ENCODE assay signal across 1 cellular context in the genomic region with DNA sequence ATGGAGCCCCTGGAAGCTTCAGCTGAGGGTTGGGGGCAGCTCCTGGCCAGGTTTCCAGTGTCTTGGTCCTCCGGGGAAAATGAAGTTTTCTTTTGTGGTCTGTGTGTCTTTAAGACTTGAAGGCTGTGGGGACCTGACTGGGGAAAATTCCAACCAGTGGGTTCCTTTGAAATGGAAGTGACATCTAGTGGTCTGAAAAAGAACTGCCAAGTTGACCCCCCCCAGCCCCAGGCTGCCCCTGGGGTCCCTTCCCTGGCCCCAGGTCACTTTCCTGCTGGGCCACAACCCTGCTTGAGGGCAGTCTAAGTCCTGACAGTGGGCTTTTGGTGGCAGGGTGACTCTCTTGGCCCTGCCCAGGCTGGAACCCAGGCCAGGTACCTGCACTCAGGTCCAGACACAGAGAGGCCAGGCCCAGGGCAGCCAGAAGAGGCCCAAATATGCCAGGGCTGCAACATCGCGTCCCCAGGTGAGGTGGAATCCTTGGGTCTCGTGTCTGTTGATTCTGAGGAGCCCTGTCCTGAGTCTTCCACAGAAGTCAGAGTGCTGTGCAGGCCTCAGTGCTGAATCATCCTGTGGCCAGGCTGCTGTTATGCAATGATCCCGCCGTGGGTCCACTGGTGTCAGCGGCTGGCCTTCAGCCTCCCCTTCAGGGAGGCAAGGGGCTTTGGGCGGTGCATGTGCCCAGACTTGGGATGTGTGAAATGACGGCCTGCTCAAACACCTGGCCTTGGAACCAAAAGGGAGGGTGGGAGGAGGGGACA.
TF ChIP-seq lines count a peak whose summit lies in the region.

No MANE protein-coding gene starts in this region.

TF ChIP-seq in K562, 482 proteins besides CTCF, POLR2A, EP300 and RAD21 (continued from another document and continues in another):
- TF ChIP-seq, protein P1, sequence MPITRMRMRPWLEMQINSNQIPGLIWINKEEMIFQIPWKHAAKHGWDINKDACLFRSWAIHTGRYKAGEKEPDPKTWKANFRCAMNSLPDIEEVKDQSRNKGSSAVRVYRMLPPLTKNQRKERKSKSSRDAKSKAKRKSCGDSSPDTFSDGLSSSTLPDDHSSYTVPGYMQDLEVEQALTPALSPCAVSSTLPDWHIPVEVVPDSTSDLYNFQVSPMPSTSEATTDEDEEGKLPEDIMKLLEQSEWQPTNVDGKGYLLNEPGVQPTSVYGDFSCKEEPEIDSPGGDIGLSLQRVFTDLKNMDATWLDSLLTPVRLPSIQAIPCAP (CRISPR knock-in tag; IDR thresholded peaks at IDR 0.05; ENCODE audit: borderline replicate concordance) = no peak
- TF ChIP-seq SMARCA5 (IDR thresholded peaks at IDR 0.05) = peak; percentile 86
- TF ChIP-seq NCOA6 (IDR thresholded peaks at IDR 0.05) = no peak
- no peak for TF ChIP-seq ZNF232 (CRISPR knock-in tag; IDR thresholded peaks at IDR 0.05)
- no peak for TF ChIP-seq TEAD1 (CRISPR knock-in tag; IDR thresholded peaks at IDR 0.05)
- no peak for TF ChIP-seq GATA2 (CRISPR knock-in tag; IDR thresholded peaks at IDR 0.05)
- no peak for TF ChIP-seq TAL1 (IDR thresholded peaks at IDR 0.05)
- TF ChIP-seq MEF2D (tag; conservative IDR thresholded peaks at IDR 0.05; ENCODE audit: low read depth) = no peak
- no peak for TF ChIP-seq SIX5 (IDR thresholded peaks at IDR 0.05; ENCODE audit: borderline replicate concordance in 1 of 2, insufficient read depth in 1 of 2, low read depth in 1 of 2, low read length in 2 of 2)
- no peak for TF ChIP-seq ARHGAP35 (IDR thresholded peaks at IDR 0.05; ENCODE audit: partially characterized antibody)
- no peak for TF ChIP-seq FOXM1 (IDR thresholded peaks at IDR 0.05; ENCODE audit: low read depth)
- no peak for TF ChIP-seq FOXM1 (CRISPR knock-in tag; IDR thresholded peaks at IDR 0.05; ENCODE audit: low read depth)
- TF ChIP-seq ZNF165 (CRISPR knock-in tag; IDR thresholded peaks at IDR 0.05; ENCODE audit: borderline replicate concordance) = no peak
- TF ChIP-seq, protein P2, sequence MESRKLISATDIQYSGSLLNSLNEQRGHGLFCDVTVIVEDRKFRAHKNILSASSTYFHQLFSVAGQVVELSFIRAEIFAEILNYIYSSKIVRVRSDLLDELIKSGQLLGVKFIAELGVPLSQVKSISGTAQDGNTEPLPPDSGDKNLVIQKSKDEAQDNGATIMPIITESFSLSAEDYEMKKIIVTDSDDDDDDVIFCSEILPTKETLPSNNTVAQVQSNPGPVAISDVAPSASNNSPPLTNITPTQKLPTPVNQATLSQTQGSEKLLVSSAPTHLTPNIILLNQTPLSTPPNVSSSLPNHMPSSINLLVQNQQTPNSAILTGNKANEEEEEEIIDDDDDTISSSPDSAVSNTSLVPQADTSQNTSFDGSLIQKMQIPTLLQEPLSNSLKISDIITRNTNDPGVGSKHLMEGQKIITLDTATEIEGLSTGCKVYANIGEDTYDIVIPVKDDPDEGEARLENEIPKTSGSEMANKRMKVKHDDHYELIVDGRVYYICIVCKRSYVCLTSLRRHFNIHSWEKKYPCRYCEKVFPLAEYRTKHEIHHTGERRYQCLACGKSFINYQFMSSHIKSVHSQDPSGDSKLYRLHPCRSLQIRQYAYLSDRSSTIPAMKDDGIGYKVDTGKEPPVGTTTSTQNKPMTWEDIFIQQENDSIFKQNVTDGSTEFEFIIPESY (CRISPR knock-in tag; IDR thresholded peaks at IDR 0.05) = peak; percentile 40; the same call in 1 of the 2 replicates
- TF ChIP-seq MITF (IDR thresholded peaks at IDR 0.05) = no peak
- no peak for TF ChIP-seq RBM14 (IDR thresholded peaks at IDR 0.05; ENCODE audit: borderline replicate concordance, insufficient read depth, low read depth, low read length)
- no peak for TF ChIP-seq ZNF146 (CRISPR knock-in tag; IDR thresholded peaks at IDR 0.05; ENCODE audit: unreplicated experiment)
- no peak for TF ChIP-seq ZNF354B (CRISPR knock-in tag; IDR thresholded peaks at IDR 0.05)
- no peak for TF ChIP-seq PTRF (tag; IDR thresholded peaks at IDR 0.05)
- TF ChIP-seq CEBPB (tag; IDR thresholded peaks at IDR 0.05) = peak; percentile 99
- TF ChIP-seq ZNF239 (CRISPR knock-in tag; IDR thresholded peaks at IDR 0.05) = no peak
- TF ChIP-seq PURB (CRISPR knock-in tag; IDR thresholded peaks at IDR 0.05; ENCODE audit: low read depth) = no peak
- TF ChIP-seq, protein P3, sequence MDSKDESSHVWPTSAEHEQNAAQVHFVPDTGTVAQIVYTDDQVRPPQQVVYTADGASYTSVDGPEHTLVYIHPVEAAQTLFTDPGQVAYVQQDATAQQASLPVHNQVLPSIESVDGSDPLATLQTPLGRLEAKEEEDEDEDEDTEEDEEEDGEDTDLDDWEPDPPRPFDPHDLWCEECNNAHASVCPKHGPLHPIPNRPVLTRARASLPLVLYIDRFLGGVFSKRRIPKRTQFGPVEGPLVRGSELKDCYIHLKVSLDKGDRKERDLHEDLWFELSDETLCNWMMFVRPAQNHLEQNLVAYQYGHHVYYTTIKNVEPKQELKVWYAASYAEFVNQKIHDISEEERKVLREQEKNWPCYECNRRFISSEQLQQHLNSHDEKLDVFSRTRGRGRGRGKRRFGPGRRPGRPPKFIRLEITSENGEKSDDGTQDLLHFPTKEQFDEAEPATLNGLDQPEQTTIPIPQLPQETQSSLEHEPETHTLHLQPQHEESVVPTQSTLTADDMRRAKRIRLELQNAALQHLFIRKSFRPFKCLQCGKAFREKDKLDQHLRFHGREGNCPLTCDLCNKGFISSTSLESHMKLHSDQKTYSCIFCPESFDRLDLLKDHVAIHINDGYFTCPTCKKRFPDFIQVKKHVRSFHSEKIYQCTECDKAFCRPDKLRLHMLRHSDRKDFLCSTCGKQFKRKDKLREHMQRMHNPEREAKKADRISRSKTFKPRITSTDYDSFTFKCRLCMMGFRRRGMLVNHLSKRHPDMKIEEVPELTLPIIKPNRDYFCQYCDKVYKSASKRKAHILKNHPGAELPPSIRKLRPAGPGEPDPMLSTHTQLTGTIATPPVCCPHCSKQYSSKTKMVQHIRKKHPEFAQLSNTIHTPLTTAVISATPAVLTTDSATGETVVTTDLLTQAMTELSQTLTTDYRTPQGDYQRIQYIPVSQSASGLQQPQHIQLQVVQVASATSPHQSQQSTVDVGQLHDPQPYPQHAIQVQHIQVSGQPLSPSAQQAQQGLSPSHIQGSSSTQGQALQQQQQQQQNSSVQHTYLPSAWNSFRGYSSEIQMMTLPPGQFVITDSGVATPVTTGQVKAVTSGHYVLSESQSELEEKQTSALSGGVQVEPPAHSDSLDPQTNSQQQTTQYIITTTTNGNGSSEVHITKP (IDR thresholded peaks at IDR 0.05; ENCODE audit: partially characterized antibody) = no peak
- TF ChIP-seq CBFA2T2 (conservative IDR thresholded peaks at IDR 0.05) = no peak
- TF ChIP-seq NEUROD1 (IDR thresholded peaks at IDR 0.05; ENCODE audit: borderline replicate concordance, low read depth, low read length, partially characterized antibody) = no peak
- TF ChIP-seq ZNF408 (CRISPR knock-in tag; IDR thresholded peaks at IDR 0.05; ENCODE audit: low read depth) = no peak
- no peak for TF ChIP-seq CREB1 (IDR thresholded peaks at IDR 0.05)
- no peak for TF ChIP-seq CREB1 (CRISPR knock-in tag; IDR thresholded peaks at IDR 0.05)
- no peak for TF ChIP-seq ARID2 (IDR thresholded peaks at IDR 0.05)
- TF ChIP-seq ZNF174 (CRISPR knock-in tag; IDR thresholded peaks at IDR 0.05) = no peak
- no peak for TF ChIP-seq USF2 (CRISPR knock-in tag; IDR thresholded peaks at IDR 0.05)
- TF ChIP-seq, protein P4, sequence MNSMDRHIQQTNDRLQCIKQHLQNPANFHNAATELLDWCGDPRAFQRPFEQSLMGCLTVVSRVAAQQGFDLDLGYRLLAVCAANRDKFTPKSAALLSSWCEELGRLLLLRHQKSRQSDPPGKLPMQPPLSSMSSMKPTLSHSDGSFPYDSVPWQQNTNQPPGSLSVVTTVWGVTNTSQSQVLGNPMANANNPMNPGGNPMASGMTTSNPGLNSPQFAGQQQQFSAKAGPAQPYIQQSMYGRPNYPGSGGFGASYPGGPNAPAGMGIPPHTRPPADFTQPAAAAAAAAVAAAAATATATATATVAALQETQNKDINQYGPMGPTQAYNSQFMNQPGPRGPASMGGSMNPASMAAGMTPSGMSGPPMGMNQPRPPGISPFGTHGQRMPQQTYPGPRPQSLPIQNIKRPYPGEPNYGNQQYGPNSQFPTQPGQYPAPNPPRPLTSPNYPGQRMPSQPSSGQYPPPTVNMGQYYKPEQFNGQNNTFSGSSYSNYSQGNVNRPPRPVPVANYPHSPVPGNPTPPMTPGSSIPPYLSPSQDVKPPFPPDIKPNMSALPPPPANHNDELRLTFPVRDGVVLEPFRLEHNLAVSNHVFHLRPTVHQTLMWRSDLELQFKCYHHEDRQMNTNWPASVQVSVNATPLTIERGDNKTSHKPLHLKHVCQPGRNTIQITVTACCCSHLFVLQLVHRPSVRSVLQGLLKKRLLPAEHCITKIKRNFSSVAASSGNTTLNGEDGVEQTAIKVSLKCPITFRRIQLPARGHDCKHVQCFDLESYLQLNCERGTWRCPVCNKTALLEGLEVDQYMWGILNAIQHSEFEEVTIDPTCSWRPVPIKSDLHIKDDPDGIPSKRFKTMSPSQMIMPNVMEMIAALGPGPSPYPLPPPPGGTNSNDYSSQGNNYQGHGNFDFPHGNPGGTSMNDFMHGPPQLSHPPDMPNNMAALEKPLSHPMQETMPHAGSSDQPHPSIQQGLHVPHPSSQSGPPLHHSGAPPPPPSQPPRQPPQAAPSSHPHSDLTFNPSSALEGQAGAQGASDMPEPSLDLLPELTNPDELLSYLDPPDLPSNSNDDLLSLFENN (IDR thresholded peaks at IDR 0.05; ENCODE audit: low read depth in 2 of 2, low read length in 2 of 2) = no peak
- no peak for TF ChIP-seq ZBTB34 (CRISPR knock-in tag; IDR thresholded peaks at IDR 0.05)
- no peak for TF ChIP-seq ZNF431 (CRISPR knock-in tag; IDR thresholded peaks at IDR 0.05)
- no peak for TF ChIP-seq ZNF184 (CRISPR knock-in tag; IDR thresholded peaks at IDR 0.05)
- no peak for TF ChIP-seq ZKSCAN3 (CRISPR knock-in tag; IDR thresholded peaks at IDR 0.05)
- no peak for TF ChIP-seq KAT8 (IDR thresholded peaks at IDR 0.05; ENCODE audit: low read depth)
- no peak for TF ChIP-seq CCAR2 (IDR thresholded peaks at IDR 0.05; ENCODE audit: low read depth, low read length)
- TF ChIP-seq NFE2L1 (tag; IDR thresholded peaks at IDR 0.05; ENCODE audit: borderline replicate concordance, low read depth) = no peak
- TF ChIP-seq, protein P5, sequence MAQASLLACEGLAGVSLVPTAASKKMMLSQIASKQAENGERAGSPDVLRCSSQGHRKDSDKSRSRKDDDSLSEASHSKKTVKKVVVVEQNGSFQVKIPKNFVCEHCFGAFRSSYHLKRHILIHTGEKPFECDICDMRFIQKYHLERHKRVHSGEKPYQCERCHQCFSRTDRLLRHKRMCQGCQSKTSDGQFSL (CRISPR knock-in tag; IDR thresholded peaks at IDR 0.05) = peak; percentile 98
- TF ChIP-seq, protein P5 (tag; IDR thresholded peaks at IDR 0.05) = peak in 1 of 2 experiments; percentile 96; a peak in 2 of 4 replicates
- TF ChIP-seq TFE3 (CRISPR knock-in tag; IDR thresholded peaks at IDR 0.05) = no peak
- TF ChIP-seq KAT2B (IDR thresholded peaks at IDR 0.05; ENCODE audit: low read depth, low read length) = no peak
- TF ChIP-seq SNRNP70 (optimal IDR thresholded peaks at IDR 0.05; ENCODE audit: low read depth, low read length) = no peak
- TF ChIP-seq KDM5B (IDR thresholded peaks at IDR 0.05; ENCODE audit: insufficient replicate concordance, low read depth, low read length) = no peak
- TF ChIP-seq JUNB (CRISPR knock-in tag; conservative IDR thresholded peaks at IDR 0.05) = no peak
